In the genomic region with DNA sequence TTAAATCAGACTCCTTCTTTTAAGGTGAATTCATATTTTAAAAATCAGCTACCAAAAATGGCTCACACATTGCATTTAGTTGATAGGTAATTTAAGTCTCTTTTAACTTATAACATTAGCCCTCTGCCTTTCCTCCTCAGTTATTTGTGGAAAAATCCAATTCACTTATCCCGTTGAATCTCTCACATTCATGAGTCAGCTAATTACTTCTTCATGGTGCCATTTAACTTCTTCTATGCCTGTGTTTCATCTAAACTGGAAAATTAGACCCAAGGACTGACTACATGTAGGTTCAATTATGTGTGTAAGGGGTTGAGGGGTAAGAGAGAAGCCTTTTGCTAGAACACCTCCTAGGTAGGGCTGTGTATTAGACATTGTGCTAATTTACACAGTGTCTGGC, we compare ENCODE assay signal across 36 cellular contexts. TPM values are rescaled to one million over a fixed set of nuclear protein-coding genes. Genes with fewer than 3 reads are reported as not detected.
"Had no signal": no experiment of that assay in that cellular context is flagged by ENCODE, and none has a peak within 500 bp of the region (broad histone marks: within the 10 kb centered on the region; RNA-seq: fewer than 3 reads in every experiment).

No MANE protein-coding gene starts in this region.

- H3K27ac ChIP-seq: Peyer's patch, RWPE1, VCaP had no signal

- H3K27ac Mint-ChIP-seq: activated B cell treated with CpG ODN at 0.5 μM for 24 hours; activated naive CD4-positive, alpha-beta T cell treated with anti-CD3 and anti-CD28 coated beads, Interleukin-2, amount 10 ng/mL, durations not matched to agents 7 days and 5 days; activated naive CD8-positive, alpha-beta T cell; activated naive CD8-positive, alpha-beta T cell treated with anti-CD3 and anti-CD28 coated beads, Interleukin-2, amount 50 U/mL, for 24 hours; activated T-helper 1 cell treated with anti-CD3 and anti-CD28 coated beads, Interleukin-12 subunit alpha, Interleukin-12 subunit beta, Interleukin-2, Interleukin-4 antibody, amounts not matched to agents 30 ng/mL and 10 ng/mL and 1 ng/mL, durations not matched to agents 14 hours and 24 hours and 36 hours; brain; T-cell had no signal

- H3K4me3 Mint-ChIP-seq: activated B cell treated with CpG ODN at 0.5 μM for 24 hours; activated naive CD4-positive, alpha-beta T cell treated with anti-CD3 and anti-CD28 coated beads, Interleukin-2, amount 10 ng/mL, durations not matched to agents 7 days and 5 days; activated naive CD8-positive, alpha-beta T cell; activated naive CD8-positive, alpha-beta T cell treated with anti-CD3 and anti-CD28 coated beads, Interleukin-2, amount 50 U/mL, for 24 hours; activated T-cell treated with anti-CD3 and anti-CD28 coated beads, Interleukin-2, amount 50 U/mL, for 4 hours; activated T-helper 1 cell treated with anti-CD3 and anti-CD28 coated beads, Interleukin-12 subunit alpha, Interleukin-12 subunit beta, Interleukin-2, Interleukin-4 antibody, amounts not matched to agents 30 ng/mL and 10 ng/mL and 1 ng/mL, durations not matched to agents 14 hours and 24 hours and 36 hours; brain; T-cell had no signal

- H3K9me3 Mint-ChIP-seq: activated B cell treated with CpG ODN at 0.5 μM for 24 hours had no signal

- DNase-seq: activated B cell treated with CpG ODN at 0.5 μM for 24 hours; activated CD4-positive, alpha-beta T cell treated with anti-CD3 and anti-CD28 coated beads for 48 hours; activated CD4-positive, CD25-positive, alpha-beta regulatory T cell treated with anti-CD3 and anti-CD28 coated beads, Interleukin-2, amount 50 U/mL, for 72 hours; activated CD8-positive, alpha-beta memory T cell treated with anti-CD3 and anti-CD28 coated beads, Interleukin-2, amount 50 U/mL, for 4 hours; activated effector memory CD4-positive, alpha-beta T cell treated with Interleukin-2 at 50 U/mL for 16 hours; activated naive CD4-positive, alpha-beta T cell treated with anti-CD3 and anti-CD28 coated beads, Interleukin-2, amount 10 ng/mL, durations not matched to agents 7 days and 5 days; activated naive CD8-positive, alpha-beta T cell treated with anti-CD3 and anti-CD28 coated beads, Interleukin-2, amount 50 U/mL, for 24 hours; activated T-cell treated with anti-CD3 and anti-CD28 coated beads for 4 hours; activated T-cell treated with anti-CD3 and anti-CD28 coated beads, Interleukin-2, amount 50 U/mL, for 4 hours; anterior cingulate cortex; caudate nucleus; NCI-H1092 treated with DMSO at 0.1 percent for 48 hours; NCI-H1417 treated with DMSO at 0.1 percent for 48 hours; NCI-H187 treated with DMSO at 0.1 percent for 48 hours; NCI-H2081; NCI-H510A; NCI-H526; NCI-H748 treated with DMSO at 0.1 percent for 48 hours; NK-92 treated with Interleukin-12 subunit alpha and Interleukin-12 subunit beta, amount 100 ng/mL, for 24 hours; PC-3; Peyer's patch; SIG-M5; T-cell; T-helper 2 cell; T-helper 9 cell had no signal

- H3K4me3 ChIP-seq: Peyer's patch had no signal

- ATAC-seq: activated naive CD8-positive, alpha-beta T cell treated with anti-CD3 and anti-CD28 coated beads, Interleukin-2, amount 50 U/mL, for 24 hours; activated T-cell treated with anti-CD3 and anti-CD28 coated beads, Interleukin-2, amount 50 U/mL, for 4 hours; PC-3; Right ventricle myocardium inferior; SK-N-SH treated with all-trans-retinoic acid at 6 μM for 48 hours; T-cell had no signal

- H3K27me3 Mint-ChIP-seq: activated naive CD4-positive, alpha-beta T cell treated with anti-CD3 and anti-CD28 coated beads, Interleukin-2, amount 10 ng/mL, durations not matched to agents 7 days and 5 days; activated naive CD8-positive, alpha-beta T cell; activated naive CD8-positive, alpha-beta T cell treated with anti-CD3 and anti-CD28 coated beads, Interleukin-2, amount 50 U/mL, for 24 hours; T-cell had no signal

- H3K4me1 Mint-ChIP-seq: activated B cell treated with CpG ODN at 0.5 μM for 24 hours, brain had no signal

- H3K4me1 ChIP-seq: Peyer's patch had no signal

- H3K36me3 Mint-ChIP-seq: brain had no signal

- H3K27me3 ChIP-seq: Peyer's patch had no signal

- H3K36me3 ChIP-seq: Peyer's patch had no signal

RNA-seq across cellular contexts. Expression of a gene that starts 30.2 kb away (rescaled TPM):
- total RNA-seq: activated T-cell treated with anti-CD3 and anti-CD28 coated beads, Interleukin-2, amount 50 U/mL, for 4 hours; activated T-helper 1 cell treated with anti-CD3 and anti-CD28 coated beads, Interleukin-12 subunit alpha, Interleukin-12 subunit beta, Interleukin-2, Interleukin-4 antibody, amounts not matched to agents 30 ng/mL and 10 ng/mL and 1 ng/mL, durations not matched to agents 14 hours and 24 hours and 36 hours; bronchial epithelial cell; cerebellum; M059J; PC-3; Peyer's patch; Right ventricle myocardium inferior; SK-MEL-5; T-cell had no signal
